Comparison of ENCODE assay signal across 8 cellular contexts in the genomic region with DNA sequence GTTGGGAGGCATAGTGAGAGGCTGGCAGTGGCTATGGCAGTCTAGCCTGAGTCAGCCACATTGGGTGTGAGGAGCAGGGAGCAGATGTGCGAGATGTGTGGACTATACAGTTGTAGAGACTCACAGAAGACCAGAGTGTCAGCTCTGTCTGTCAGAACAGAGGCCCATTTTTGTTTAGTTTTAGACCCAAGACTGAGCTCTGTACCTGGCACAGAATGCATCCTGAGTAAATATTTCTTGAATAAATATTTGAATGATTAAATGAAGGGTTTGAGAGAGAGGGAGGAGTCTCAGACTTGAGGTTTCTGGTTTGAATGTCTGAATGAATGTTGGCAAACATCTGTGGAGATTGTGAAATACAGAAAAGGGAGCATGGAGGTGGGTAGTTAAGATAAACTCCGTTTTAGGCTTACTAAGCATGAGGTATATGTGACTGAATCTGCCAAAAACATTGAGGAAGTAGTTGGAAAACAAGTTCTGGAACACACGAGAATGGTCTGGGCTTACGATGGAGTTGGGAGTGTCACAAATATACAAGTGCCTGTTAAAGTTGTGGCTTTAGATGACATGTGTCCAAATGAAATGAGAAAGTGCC. TPM values are rescaled to one million over a fixed set of nuclear protein-coding genes. Genes with fewer than 3 reads are reported as not detected.
A peak's percentile ranks its signal among the peaks of the same experiment; 100 is the strongest.
DNase-seq lines count a peak whose midpoint lies in the region; ATAC-seq, FAIRE-seq and TF ChIP-seq lines count a peak whose summit lies in the region.

No MANE protein-coding gene starts in this region.

- H3K27me3 ChIP-seq in pancreas, result no peaks in the 10 kb centered on the region

- DNase-seq in DMS53 (lab: John Stamatoyannopoulos, UW) (peak; percentile 50), NOMO-1 treated with DMSO at 0.1 percent for 48 hours (lab: John Stamatoyannopoulos, UW; ENCODE audit: unreplicated experiment) (peak; percentile 44), epithelial cell of esophagus (ENCODE audit: low read depth) (peak; percentile 90), pancreas (peak in 3 of 6 donors; percentile 29 to 38 (median 31)), nephron progenitor cell (no peak), germinal center (ENCODE audit: low spot score) (no peak), NCI-H526 (lab: John Stamatoyannopoulos, UW) (no peak)
- DNase-seq in activated CD4-positive, alpha-beta T cell treated with anti-CD3 and anti-CD28 coated beads, Interleukin-2, amount 50 U/mL, for 1 hour, result no peak

- H3K36me3 ChIP-seq in pancreas, result peaks cover 0 to 5% (median 4%) of the 10 kb centered on the region in 3 donors

- no peak for TF ChIP-seq CTCF in epithelial cell of esophagus (IDR thresholded peaks at IDR 0.05; ENCODE audit: insufficient read depth, low read depth, low read length, missing control alignments)
- no peak for TF ChIP-seq CTCF in pancreas (IDR thresholded peaks at IDR 0.05)
- TF ChIP-seq CTCF in nephron progenitor cell (IDR thresholded peaks at IDR 0.05), result no peak

- peaks cover 47% of the 10 kb centered on the region for H3K36me3 Mint-ChIP-seq in nephron progenitor cell (ENCODE audit: low read depth)

- 4 to 6% methylated on average over 4 of the region's 4 CpGs for WGBS in pancreas, 2 donors

- H3K9me3 Mint-ChIP-seq in nephron progenitor cell, result peaks cover 6% of the 10 kb centered on the region

- FAIRE-seq in pancreas (lab: Jason Lieb, UNC), result no peak

- H3K4me3 ChIP-seq in epithelial cell of esophagus (ENCODE audit: low read length) (no peak overlapping the region), pancreas (peak overlapping the region in 1 of 4 donors; percentile 6)

- no peak overlapping the region for H3K27ac Mint-ChIP-seq in nephron progenitor cell

- H3K4me1 Mint-ChIP-seq in nephron progenitor cell, result peaks cover 26% of the 10 kb centered on the region

- intact Hi-C loops in pancreas (cut with DNase I), result no loop called here

- H3K27ac ChIP-seq in pancreas, result peak overlapping the region in 3 of 4 donors; percentile 25 to 86 (median 75)

- H3K4me3 Mint-ChIP-seq in nephron progenitor cell, result no peak overlapping the region

- no peaks in the 10 kb centered on the region for H3K9me3 ChIP-seq in pancreas

- ATAC-seq in pancreas, result peak; percentile 57 to 68 (median 62)

- peaks cover 3% of the 10 kb centered on the region for H3K27me3 Mint-ChIP-seq in nephron progenitor cell (ENCODE audit: low read depth, poor library complexity)

- H3K4me1 ChIP-seq in pancreas, result peaks cover 24 to 42% (median 38%) of the 10 kb centered on the region in 3 donors

RNA-seq across cellular contexts. Expression of a gene that starts 3.6 kb away (rescaled TPM):
- 10 to 100 TPM; 15.0 to 32.8 (median 23.1) TPM for total RNA-seq in pancreas
- polyA plus RNA-seq in pancreas, result 1 to 10 TPM; 5.5 to 7.8 TPM

RNA-seq across cellular contexts. Expression of a gene that starts 23.5 kb away (rescaled TPM):
- total RNA-seq in pancreas, result 10 to 100 TPM; 13.6 to 22.8 (median 16.4) TPM
- polyA plus RNA-seq in pancreas, result 10 to 100 TPM in 1 of 2 donors, 1 to 10 TPM in 1; 7.5 to 14.4 TPM

Comparison
In these comparisons a context has a peak if more than half of its experiments do, and no peak if none do; other contexts are left out.
1. DNase-seq: peak in DMS53 (single experiment), NOMO-1 treated with DMSO at 0.1 percent for 48 hours (single experiment) and epithelial cell of esophagus (single experiment); none in nephron progenitor cell (single experiment), activated CD4-positive, alpha-beta T cell treated with anti-CD3 and anti-CD28 coated beads, Interleukin-2, amount 50 U/mL, for 1 hour (single experiment), germinal center (single experiment) and NCI-H526 (0 of 2).